26 cellular contexts compared by ENCODE assay signal in the genomic region with DNA sequence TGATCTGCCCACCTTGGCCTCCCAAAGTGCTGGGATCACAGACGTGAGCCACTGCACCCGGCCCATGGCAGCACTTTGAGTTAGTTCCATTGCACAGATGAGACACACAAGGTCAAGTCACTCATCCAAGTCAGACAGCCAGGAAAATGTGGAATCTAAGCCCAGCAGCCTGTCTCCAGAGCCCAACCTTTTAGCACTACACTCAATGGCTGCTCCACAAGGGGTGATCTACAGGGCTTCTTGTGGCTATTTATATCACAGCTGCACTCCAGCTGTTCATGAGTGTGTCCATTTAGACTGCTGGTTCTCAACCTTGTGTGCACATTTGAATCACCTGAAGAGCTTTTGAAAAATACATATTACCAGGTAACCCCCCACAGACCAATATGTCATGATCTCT.
A peak's percentile ranks its signal among the peaks of the same experiment; 100 is the strongest.
DNase-seq lines count a peak whose midpoint lies in the region; ATAC-seq, FAIRE-seq and TF ChIP-seq lines count a peak whose summit lies in the region.
"Had no signal": no experiment of that assay in that cellular context is flagged by ENCODE, and none has a peak within 500 bp of the region (broad histone marks: within the 10 kb centered on the region; RNA-seq: fewer than 3 reads in every experiment).

No MANE protein-coding gene starts in this region.

- DNase-seq in Right ventricle myocardium superior (no peak), cardiac septum (ENCODE audit: low spot score) (no peak), endodermal cell (peak; percentile 21), left ventricle myocardium superior (no peak), A172 (ENCODE audit: low spot score) (no peak), GM12891 (ENCODE audit: insufficient read length, low spot score) (no peak)
- DNase-seq in activated CD8-positive, alpha-beta T cell treated with anti-CD3 and anti-CD28 coated beads, Interleukin-2, amount 10 ng/mL, durations not matched to agents 7 days and 5 days = no peak
- DNase-seq: CD4-positive, CD25-positive, alpha-beta regulatory T cell; H9; HFFc6; KBM-7; MG63; NCI-H2029; NCI-H446 treated with DMSO at 0.1 percent for 48 hours; NCI-H526; NCI-H82; PC-9; RPMI8226; SIG-M5 had no signal

- H3K27ac ChIP-seq in endodermal cell (ENCODE audit: low read depth, low read length) = no peak overlapping the region
- H3K27ac ChIP-seq: BLaER1, PC-9, SK-N-MC had no signal

- no peak overlapping the region for H3K9ac ChIP-seq in endodermal cell (ENCODE audit: extremely low read depth, low read length, poor library complexity, severe bottlenecking)
- H3K9ac ChIP-seq: BLaER1 had no signal

- POLR2A ChIA-PET in activated CD8-positive, alpha-beta T cell treated with anti-CD3 and anti-CD28 coated beads, Interleukin-2, amount 10 ng/mL, durations not matched to agents 7 days and 5 days (lab: Charles Lee) = no interaction called here

- intact Hi-C loops in Right ventricle myocardium superior (cut with DNase I) (no loop called here), cardiac septum (cut with DNase I) (no loop called here), left ventricle myocardium superior (cut with micrococcal nuclease) (no loop called here)

- H3K9me3 Mint-ChIP-seq in endodermal cell = no peaks in the 10 kb centered on the region
- H3K9me3 Mint-ChIP-seq in activated CD8-positive, alpha-beta T cell treated with anti-CD3 and anti-CD28 coated beads, Interleukin-2, amount 10 ng/mL, durations not matched to agents 7 days and 5 days (ENCODE audit: insufficient read depth) = no peaks in the 10 kb centered on the region
- H3K9me3 Mint-ChIP-seq: CD4-positive, CD25-positive, alpha-beta regulatory T cell; GM23338; H9; HFFc6 had no signal

- H3K27ac Mint-ChIP-seq in endodermal cell = no peak overlapping the region
- no peak overlapping the region for H3K27ac Mint-ChIP-seq in activated CD8-positive, alpha-beta T cell treated with anti-CD3 and anti-CD28 coated beads, Interleukin-2, amount 10 ng/mL, durations not matched to agents 7 days and 5 days
- H3K27ac Mint-ChIP-seq: CD4-positive, CD25-positive, alpha-beta regulatory T cell; GM23338; H9; HFFc6 had no signal

- no peak for FAIRE-seq in GM12891 (lab: Jason Lieb, UNC)
- FAIRE-seq: A204.1, D721Med, GM18507, HTR-8/SVneo had no signal

- H3K36me3 Mint-ChIP-seq in endodermal cell (ENCODE audit: low read depth) = no peaks in the 10 kb centered on the region
- no peaks in the 10 kb centered on the region for H3K36me3 Mint-ChIP-seq in activated CD8-positive, alpha-beta T cell treated with anti-CD3 and anti-CD28 coated beads, Interleukin-2, amount 10 ng/mL, durations not matched to agents 7 days and 5 days (ENCODE audit: low read depth)
- H3K36me3 Mint-ChIP-seq: CD4-positive, CD25-positive, alpha-beta regulatory T cell had no signal

- no peaks in the 10 kb centered on the region for H3K27me3 ChIP-seq in endodermal cell (ENCODE audit: control insufficient read depth, insufficient read depth, low read length, poor library complexity, severe bottlenecking)
- H3K27me3 ChIP-seq: BLaER1, MG63 had no signal

- no peak overlapping the region for H3K4me3 Mint-ChIP-seq in endodermal cell
- no peak overlapping the region for H3K4me3 Mint-ChIP-seq in activated CD8-positive, alpha-beta T cell treated with anti-CD3 and anti-CD28 coated beads, Interleukin-2, amount 10 ng/mL, durations not matched to agents 7 days and 5 days
- H3K4me3 Mint-ChIP-seq: CD4-positive, CD25-positive, alpha-beta regulatory T cell; GM23338; H9; HFFc6 had no signal

- H3K27me3 Mint-ChIP-seq in endodermal cell (ENCODE audit: insufficient read depth) = no peaks in the 10 kb centered on the region
- H3K27me3 Mint-ChIP-seq in activated CD8-positive, alpha-beta T cell treated with anti-CD3 and anti-CD28 coated beads, Interleukin-2, amount 10 ng/mL, durations not matched to agents 7 days and 5 days (ENCODE audit: low read depth) = no peaks in the 10 kb centered on the region

- no peak for TF ChIP-seq CTCF in endodermal cell (conservative IDR thresholded peaks at IDR 0.05)

- no peak overlapping the region for H3K4me3 ChIP-seq in endodermal cell (ENCODE audit: low read length)
- H3K4me3 ChIP-seq: BLaER1, GM23338, MG63, PC-9, SK-N-MC had no signal

- no peaks in the 10 kb centered on the region for H3K4me1 Mint-ChIP-seq in endodermal cell
- H3K4me1 Mint-ChIP-seq in activated CD8-positive, alpha-beta T cell treated with anti-CD3 and anti-CD28 coated beads, Interleukin-2, amount 10 ng/mL, durations not matched to agents 7 days and 5 days (ENCODE audit: low read depth) = peaks cover 4% of the 10 kb centered on the region

- H3K36me3 ChIP-seq in endodermal cell (ENCODE audit: control insufficient read depth, insufficient read depth, low read length) = no peaks in the 10 kb centered on the region
- H3K36me3 ChIP-seq: BLaER1, MG63 had no signal

- peak; percentile 63 for ATAC-seq in Right ventricle myocardium superior (ENCODE audit: poor library complexity)
- peak; percentile 77 for ATAC-seq in left ventricle myocardium superior
- no peak for ATAC-seq in activated CD8-positive, alpha-beta T cell treated with anti-CD3 and anti-CD28 coated beads, Interleukin-2, amount 10 ng/mL, durations not matched to agents 7 days and 5 days
- ATAC-seq: GM23338 had no signal

- H3K9me3 ChIP-seq in endodermal cell (ENCODE audit: control insufficient read depth, low read length) = no peaks in the 10 kb centered on the region
- H3K9me3 ChIP-seq: BLaER1, MG63 had no signal

- no peak for TF ChIP-seq POLR2A in GM12891 (IDR thresholded peaks at IDR 0.05; ENCODE audit: low read depth, low read length)

- 93 to 100% methylated on average over 2 of the region's 2 CpGs for WGBS in endodermal cell (ENCODE audit: insufficient coverage in 1 of 2, insufficient read length in 1 of 2), 2 experiments

- H3K4me1 ChIP-seq in endodermal cell (ENCODE audit: control insufficient read depth, insufficient read depth, low read length) = no peaks in the 10 kb centered on the region
- H3K4me1 ChIP-seq: BLaER1 had no signal

- CTCF ChIA-PET in activated CD8-positive, alpha-beta T cell treated with anti-CD3 and anti-CD28 coated beads, Interleukin-2, amount 10 ng/mL, durations not matched to agents 7 days and 5 days (lab: Charles Lee) = interaction anchor here (2.7 kb wide), 1 partner anchor 10 kb away, joined by 12 read pairs; no protein-coding TSS in a partner anchor

TF ChIP-seq in GM12891, 5 proteins besides CTCF, POLR2A, EP300 and RAD21:
- no peak for TF ChIP-seq POU2F2 (IDR thresholded peaks at IDR 0.05; ENCODE audit: low read depth, low read length)
- TF ChIP-seq SPI1 (IDR thresholded peaks at IDR 0.05; ENCODE audit: low read depth, low read length) = no peak
- TF ChIP-seq POLR2AphosphoS5 (IDR thresholded peaks at IDR 0.05; ENCODE audit: low read depth, low read length) = no peak
- TF ChIP-seq PAX5 (IDR thresholded peaks at IDR 0.05; ENCODE audit: insufficient read depth, low read length, severe bottlenecking) = no peak
- no peak for TF ChIP-seq TAF1 (IDR thresholded peaks at IDR 0.05; ENCODE audit: low read depth, low read length)
